21 cellular contexts compared by ENCODE assay signal in genomic region chr3:62119139-62119538, GRCh38.
"Had no signal": no experiment of that assay in that cellular context is flagged by ENCODE, and none has a peak within 500 bp of the region (broad histone marks: within the 10 kb centered on the region; RNA-seq: fewer than 3 reads in every experiment).

No MANE protein-coding gene starts in this region.

- H3K36me3 ChIP-seq: brain microvascular endothelial cell, prostate gland, thyroid gland, vagina had no signal

- H3K4me2 ChIP-seq: hepatocyte had no signal

- H2AFZ ChIP-seq: hepatocyte had no signal

- H3K27me3 Mint-ChIP-seq: activated B cell treated with CpG ODN at 0.5 μM for 24 hours; activated CD4-positive, alpha-beta T cell treated with anti-CD3 and anti-CD28 coated beads, Interleukin-2, amount 10 ng/mL, durations not matched to agents 24 days and 14 days; effector memory CD8-positive, alpha-beta T cell had no signal

- H3K4me1 Mint-ChIP-seq: activated B cell treated with CpG ODN at 0.5 μM for 24 hours; activated CD4-positive, alpha-beta T cell treated with anti-CD3 and anti-CD28 coated beads, Interleukin-2, amount 10 ng/mL, durations not matched to agents 24 days and 14 days; activated naive CD4-positive, alpha-beta T cell treated with anti-CD3 and anti-CD28 coated beads, Interleukin-2, amount 50 U/mL, for 24 hours; nephron; stimulated activated effector memory CD8-positive, alpha-beta T cell treated with anti-CD3 and anti-CD28 coated beads, Interleukin-12 subunit alpha, Interleukin-12 subunit beta, amount 100 ng/mL, for 72 hours had no signal

- H3K27me3 ChIP-seq: brain microvascular endothelial cell, hepatocyte, thyroid gland, vagina had no signal

- H3K79me2 ChIP-seq: hepatocyte had no signal

- H3K4me1 ChIP-seq: prostate gland, thyroid gland, vagina had no signal

- H3K9me3 Mint-ChIP-seq: activated B cell treated with CpG ODN at 0.5 μM for 24 hours; activated CD4-positive, alpha-beta T cell treated with anti-CD3 and anti-CD28 coated beads, Interleukin-2, amount 10 ng/mL, durations not matched to agents 24 days and 14 days; activated naive CD4-positive, alpha-beta T cell treated with anti-CD3 and anti-CD28 coated beads, Interleukin-2, amount 50 U/mL, for 24 hours; T-helper 1 cell treated with Interleukin-12 subunit alpha and Interleukin-12 subunit beta and Interleukin-4 antibody, amounts not matched to agents 30 μg/mL and 1 μg/mL, for 36 hours had no signal

- FAIRE-seq: TTC549 had no signal

- H3K4me3 Mint-ChIP-seq: activated B cell treated with CpG ODN at 0.5 μM for 24 hours; activated CD4-positive, alpha-beta T cell treated with anti-CD3 and anti-CD28 coated beads, Interleukin-2, amount 10 ng/mL, durations not matched to agents 24 days and 14 days; activated CD8-positive, alpha-beta T cell treated with anti-CD3 and anti-CD28 coated beads, Interleukin-2, amount 10 ng/mL, durations not matched to agents 7 days and 5 days; activated naive CD4-positive, alpha-beta T cell treated with anti-CD3 and anti-CD28 coated beads, Interleukin-2, amount 50 U/mL, for 24 hours; effector memory CD8-positive, alpha-beta T cell; nephron; stimulated activated effector memory CD8-positive, alpha-beta T cell treated with anti-CD3 and anti-CD28 coated beads, Interleukin-12 subunit alpha, Interleukin-12 subunit beta, amount 100 ng/mL, for 72 hours; T-helper 1 cell treated with Interleukin-12 subunit alpha and Interleukin-12 subunit beta and Interleukin-4 antibody, amounts not matched to agents 30 μg/mL and 1 μg/mL, for 36 hours had no signal

- H3K27ac ChIP-seq: brain microvascular endothelial cell, hepatocyte, prostate gland, thyroid gland, vagina had no signal

- ATAC-seq: activated CD8-positive, alpha-beta T cell treated with anti-CD3 and anti-CD28 coated beads, Interleukin-2, amount 10 ng/mL, durations not matched to agents 7 days and 5 days; effector memory CD8-positive, alpha-beta T cell; stimulated activated effector memory CD8-positive, alpha-beta T cell treated with anti-CD3 and anti-CD28 coated beads, Interleukin-12 subunit alpha, Interleukin-12 subunit beta, amount 100 ng/mL, for 72 hours had no signal

- H3K9me3 ChIP-seq: prostate gland, thyroid gland, vagina had no signal

- H3K27ac Mint-ChIP-seq: activated B cell treated with CpG ODN at 0.5 μM for 24 hours; activated CD4-positive, alpha-beta T cell treated with anti-CD3 and anti-CD28 coated beads, Interleukin-2, amount 10 ng/mL, durations not matched to agents 24 days and 14 days; activated CD8-positive, alpha-beta T cell treated with anti-CD3 and anti-CD28 coated beads, Interleukin-2, amount 10 ng/mL, durations not matched to agents 7 days and 5 days; activated naive CD4-positive, alpha-beta T cell treated with anti-CD3 and anti-CD28 coated beads, Interleukin-2, amount 50 U/mL, for 24 hours; effector memory CD8-positive, alpha-beta T cell; nephron; stimulated activated effector memory CD8-positive, alpha-beta T cell treated with anti-CD3 and anti-CD28 coated beads, Interleukin-12 subunit alpha, Interleukin-12 subunit beta, amount 100 ng/mL, for 72 hours; T-helper 1 cell treated with Interleukin-12 subunit alpha and Interleukin-12 subunit beta and Interleukin-4 antibody, amounts not matched to agents 30 μg/mL and 1 μg/mL, for 36 hours had no signal

- H3K36me3 Mint-ChIP-seq: activated naive CD4-positive, alpha-beta T cell treated with anti-CD3 and anti-CD28 coated beads, Interleukin-2, amount 50 U/mL, for 24 hours; stimulated activated effector memory CD8-positive, alpha-beta T cell treated with anti-CD3 and anti-CD28 coated beads, Interleukin-12 subunit alpha, Interleukin-12 subunit beta, amount 100 ng/mL, for 72 hours had no signal

- DNase-seq: activated B cell treated with CpG ODN at 0.5 μM for 24 hours; activated CD4-positive, alpha-beta T cell treated with anti-CD3 and anti-CD28 coated beads, Interleukin-2, amount 10 ng/mL, durations not matched to agents 24 days and 14 days; activated CD8-positive, alpha-beta memory T cell treated with anti-CD3 and anti-CD28 coated beads, Interleukin-2, amount 50 U/mL, for 4 hours; activated CD8-positive, alpha-beta T cell treated with anti-CD3 and anti-CD28 coated beads, Interleukin-2, amount 10 ng/mL, durations not matched to agents 7 days and 5 days; activated effector memory CD4-positive, alpha-beta T cell treated with anti-CD3 and anti-CD28 coated beads, Interleukin-2, amount 50 U/mL, for 16 hours; activated T-cell treated with anti-CD3 and anti-CD28 coated beads, Interleukin-2, amount 50 U/mL, for 48 hours; amniotic stem cell; brain microvascular endothelial cell; cerebellar nuclear complex; dermis blood vessel endothelial cell; effector memory CD8-positive, alpha-beta T cell; islet precursor cell had no signal

- H3K4me3 ChIP-seq: hepatocyte, prostate gland, thyroid gland, vagina had no signal
